ENCODE assay signal across 1 cellular context in the genomic region with DNA sequence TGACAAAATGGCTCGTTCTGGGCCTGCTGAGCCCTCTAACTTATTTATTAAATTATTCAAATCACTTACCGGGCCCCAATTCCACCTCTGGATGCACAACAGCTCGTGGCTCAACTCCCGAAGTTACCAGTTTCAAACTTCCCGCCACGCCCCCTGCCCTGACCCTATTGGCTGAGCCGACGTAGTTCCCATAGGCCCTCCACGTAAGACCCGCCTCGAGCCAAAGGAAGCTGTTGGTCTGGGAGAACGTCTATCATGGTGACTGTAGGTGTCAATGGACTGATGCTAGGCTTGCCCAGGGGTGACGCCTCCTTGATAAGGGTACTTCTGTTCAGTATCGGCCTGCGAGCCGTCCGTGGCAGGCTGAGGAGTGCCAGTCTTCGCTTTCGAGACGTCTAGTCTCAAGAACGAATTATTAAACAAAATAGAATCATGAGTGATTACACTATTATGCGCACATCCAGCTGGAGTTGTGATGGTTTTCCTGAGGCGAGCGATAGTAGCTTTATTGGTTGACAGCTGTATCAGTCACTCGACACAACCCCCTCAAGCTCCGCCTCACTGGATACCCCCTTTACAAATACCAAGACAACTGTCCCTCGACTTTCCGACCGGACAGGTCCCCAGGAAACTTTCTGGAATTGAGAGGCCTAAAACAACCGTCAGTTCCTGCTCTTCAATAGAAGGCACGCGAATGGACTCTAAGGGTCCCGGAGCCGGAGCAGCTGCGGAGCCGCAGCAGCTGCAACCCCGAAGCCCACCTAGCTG.
A peak's percentile ranks its signal among the peaks of the same experiment; 100 is the strongest.
TF ChIP-seq lines count a peak whose summit lies in the region.

A gene (minus strand): TSS at position 134 of the 768 bp plus-strand sequence. CDS start 334 bp downstream, outside the sequence.

TF ChIP-seq in HepG2, 621 proteins besides CTCF, POLR2A, EP300 and RAD21 (continued from another document and continues in another):
- peak; percentile 10 for TF ChIP-seq CBX1 (IDR thresholded peaks at IDR 0.05; ENCODE audit: low read depth)
- TF ChIP-seq, protein P1, sequence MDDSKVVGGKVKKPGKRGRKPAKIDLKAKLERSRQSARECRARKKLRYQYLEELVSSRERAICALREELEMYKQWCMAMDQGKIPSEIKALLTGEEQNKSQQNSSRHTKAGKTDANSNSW (CRISPR knock-in tag; IDR thresholded peaks at IDR 0.05; ENCODE audit: borderline replicate concordance), result no peak
- TF ChIP-seq, protein P2, sequence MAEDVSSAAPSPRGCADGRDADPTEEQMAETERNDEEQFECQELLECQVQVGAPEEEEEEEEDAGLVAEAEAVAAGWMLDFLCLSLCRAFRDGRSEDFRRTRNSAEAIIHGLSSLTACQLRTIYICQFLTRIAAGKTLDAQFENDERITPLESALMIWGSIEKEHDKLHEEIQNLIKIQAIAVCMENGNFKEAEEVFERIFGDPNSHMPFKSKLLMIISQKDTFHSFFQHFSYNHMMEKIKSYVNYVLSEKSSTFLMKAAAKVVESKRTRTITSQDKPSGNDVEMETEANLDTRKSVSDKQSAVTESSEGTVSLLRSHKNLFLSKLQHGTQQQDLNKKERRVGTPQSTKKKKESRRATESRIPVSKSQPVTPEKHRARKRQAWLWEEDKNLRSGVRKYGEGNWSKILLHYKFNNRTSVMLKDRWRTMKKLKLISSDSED (CRISPR knock-in tag; IDR thresholded peaks at IDR 0.05), result no peak
- peak; percentile 17; the same call in 1 of the 2 replicates for TF ChIP-seq RXRB (CRISPR knock-in tag; IDR thresholded peaks at IDR 0.05; ENCODE audit: borderline replicate concordance)
- TF ChIP-seq, protein P3, sequence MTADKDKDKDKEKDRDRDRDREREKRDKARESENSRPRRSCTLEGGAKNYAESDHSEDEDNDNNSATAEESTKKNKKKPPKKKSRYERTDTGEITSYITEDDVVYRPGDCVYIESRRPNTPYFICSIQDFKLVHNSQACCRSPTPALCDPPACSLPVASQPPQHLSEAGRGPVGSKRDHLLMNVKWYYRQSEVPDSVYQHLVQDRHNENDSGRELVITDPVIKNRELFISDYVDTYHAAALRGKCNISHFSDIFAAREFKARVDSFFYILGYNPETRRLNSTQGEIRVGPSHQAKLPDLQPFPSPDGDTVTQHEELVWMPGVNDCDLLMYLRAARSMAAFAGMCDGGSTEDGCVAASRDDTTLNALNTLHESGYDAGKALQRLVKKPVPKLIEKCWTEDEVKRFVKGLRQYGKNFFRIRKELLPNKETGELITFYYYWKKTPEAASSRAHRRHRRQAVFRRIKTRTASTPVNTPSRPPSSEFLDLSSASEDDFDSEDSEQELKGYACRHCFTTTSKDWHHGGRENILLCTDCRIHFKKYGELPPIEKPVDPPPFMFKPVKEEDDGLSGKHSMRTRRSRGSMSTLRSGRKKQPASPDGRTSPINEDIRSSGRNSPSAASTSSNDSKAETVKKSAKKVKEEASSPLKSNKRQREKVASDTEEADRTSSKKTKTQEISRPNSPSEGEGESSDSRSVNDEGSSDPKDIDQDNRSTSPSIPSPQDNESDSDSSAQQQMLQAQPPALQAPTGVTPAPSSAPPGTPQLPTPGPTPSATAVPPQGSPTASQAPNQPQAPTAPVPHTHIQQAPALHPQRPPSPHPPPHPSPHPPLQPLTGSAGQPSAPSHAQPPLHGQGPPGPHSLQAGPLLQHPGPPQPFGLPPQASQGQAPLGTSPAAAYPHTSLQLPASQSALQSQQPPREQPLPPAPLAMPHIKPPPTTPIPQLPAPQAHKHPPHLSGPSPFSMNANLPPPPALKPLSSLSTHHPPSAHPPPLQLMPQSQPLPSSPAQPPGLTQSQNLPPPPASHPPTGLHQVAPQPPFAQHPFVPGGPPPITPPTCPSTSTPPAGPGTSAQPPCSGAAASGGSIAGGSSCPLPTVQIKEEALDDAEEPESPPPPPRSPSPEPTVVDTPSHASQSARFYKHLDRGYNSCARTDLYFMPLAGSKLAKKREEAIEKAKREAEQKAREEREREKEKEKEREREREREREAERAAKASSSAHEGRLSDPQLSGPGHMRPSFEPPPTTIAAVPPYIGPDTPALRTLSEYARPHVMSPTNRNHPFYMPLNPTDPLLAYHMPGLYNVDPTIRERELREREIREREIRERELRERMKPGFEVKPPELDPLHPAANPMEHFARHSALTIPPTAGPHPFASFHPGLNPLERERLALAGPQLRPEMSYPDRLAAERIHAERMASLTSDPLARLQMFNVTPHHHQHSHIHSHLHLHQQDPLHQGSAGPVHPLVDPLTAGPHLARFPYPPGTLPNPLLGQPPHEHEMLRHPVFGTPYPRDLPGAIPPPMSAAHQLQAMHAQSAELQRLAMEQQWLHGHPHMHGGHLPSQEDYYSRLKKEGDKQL (CRISPR knock-in tag; IDR thresholded peaks at IDR 0.05; ENCODE audit: low read depth), result no peak
- TF ChIP-seq MTF1 (CRISPR knock-in tag; IDR thresholded peaks at IDR 0.05), result no peak
- TF ChIP-seq, protein P4, sequence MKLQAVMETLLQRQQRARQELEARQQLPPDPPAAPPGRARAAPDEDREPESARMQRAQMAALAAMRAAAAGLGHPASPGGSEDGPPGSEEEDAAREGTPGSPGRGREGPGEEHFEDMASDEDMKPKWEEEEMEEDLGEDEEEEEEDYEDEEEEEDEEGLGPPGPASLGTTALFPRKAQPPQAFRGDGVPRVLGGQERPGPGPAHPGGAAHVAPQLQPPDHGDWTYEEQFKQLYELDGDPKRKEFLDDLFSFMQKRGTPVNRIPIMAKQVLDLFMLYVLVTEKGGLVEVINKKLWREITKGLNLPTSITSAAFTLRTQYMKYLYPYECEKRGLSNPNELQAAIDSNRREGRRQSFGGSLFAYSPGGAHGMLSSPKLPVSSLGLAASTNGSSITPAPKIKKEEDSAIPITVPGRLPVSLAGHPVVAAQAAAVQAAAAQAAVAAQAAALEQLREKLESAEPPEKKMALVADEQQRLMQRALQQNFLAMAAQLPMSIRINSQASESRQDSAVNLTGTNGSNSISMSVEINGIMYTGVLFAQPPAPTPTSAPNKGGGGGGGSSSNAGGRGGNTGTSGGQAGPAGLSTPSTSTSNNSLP (IDR thresholded peaks at IDR 0.05; ENCODE audit: low read depth, low read length), result 0 out of 2 replicates have a peak, but pooled peaks have one; percentile 2
- TF ChIP-seq MEIS2 (CRISPR knock-in tag; IDR thresholded peaks at IDR 0.05), result 0 out of 2 replicates have a peak, but pooled peaks have one; percentile 18
- TF ChIP-seq GATAD1 (CRISPR knock-in tag; IDR thresholded peaks at IDR 0.05), result peak; percentile 86
- TF ChIP-seq ATF7 (IDR thresholded peaks at IDR 0.05), result no peak
- TF ChIP-seq ATF7 (CRISPR knock-in tag; IDR thresholded peaks at IDR 0.05), result no peak
- TF ChIP-seq PRPF4 (IDR thresholded peaks at IDR 0.05; ENCODE audit: low read depth, low read length, poor library complexity, severe bottlenecking), result no peak
- TF ChIP-seq ZNF138 (CRISPR knock-in tag; IDR thresholded peaks at IDR 0.05; ENCODE audit: low read depth), result no peak
- TF ChIP-seq ISL2 (CRISPR knock-in tag; IDR thresholded peaks at IDR 0.05), result no peak; the same call in none of the 2 replicates
- peak; percentile 81; the same call in 1 of the 2 replicates for TF ChIP-seq GATA4 (IDR thresholded peaks at IDR 0.05; ENCODE audit: borderline replicate concordance, low read depth)
- TF ChIP-seq, protein P5, sequence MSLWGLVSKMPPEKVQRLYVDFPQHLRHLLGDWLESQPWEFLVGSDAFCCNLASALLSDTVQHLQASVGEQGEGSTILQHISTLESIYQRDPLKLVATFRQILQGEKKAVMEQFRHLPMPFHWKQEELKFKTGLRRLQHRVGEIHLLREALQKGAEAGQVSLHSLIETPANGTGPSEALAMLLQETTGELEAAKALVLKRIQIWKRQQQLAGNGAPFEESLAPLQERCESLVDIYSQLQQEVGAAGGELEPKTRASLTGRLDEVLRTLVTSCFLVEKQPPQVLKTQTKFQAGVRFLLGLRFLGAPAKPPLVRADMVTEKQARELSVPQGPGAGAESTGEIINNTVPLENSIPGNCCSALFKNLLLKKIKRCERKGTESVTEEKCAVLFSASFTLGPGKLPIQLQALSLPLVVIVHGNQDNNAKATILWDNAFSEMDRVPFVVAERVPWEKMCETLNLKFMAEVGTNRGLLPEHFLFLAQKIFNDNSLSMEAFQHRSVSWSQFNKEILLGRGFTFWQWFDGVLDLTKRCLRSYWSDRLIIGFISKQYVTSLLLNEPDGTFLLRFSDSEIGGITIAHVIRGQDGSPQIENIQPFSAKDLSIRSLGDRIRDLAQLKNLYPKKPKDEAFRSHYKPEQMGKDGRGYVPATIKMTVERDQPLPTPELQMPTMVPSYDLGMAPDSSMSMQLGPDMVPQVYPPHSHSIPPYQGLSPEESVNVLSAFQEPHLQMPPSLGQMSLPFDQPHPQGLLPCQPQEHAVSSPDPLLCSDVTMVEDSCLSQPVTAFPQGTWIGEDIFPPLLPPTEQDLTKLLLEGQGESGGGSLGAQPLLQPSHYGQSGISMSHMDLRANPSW (CRISPR knock-in tag; IDR thresholded peaks at IDR 0.05; ENCODE audit: borderline replicate concordance), result no peak
- 0 out of 2 replicates have a peak, but pooled peaks have one; percentile 16 for TF ChIP-seq ZZZ3 (CRISPR knock-in tag; IDR thresholded peaks at IDR 0.05; ENCODE audit: borderline replicate concordance)
- peak; percentile 94 for TF ChIP-seq SP2 (CRISPR knock-in tag; IDR thresholded peaks at IDR 0.05)
- TF ChIP-seq, protein P6, sequence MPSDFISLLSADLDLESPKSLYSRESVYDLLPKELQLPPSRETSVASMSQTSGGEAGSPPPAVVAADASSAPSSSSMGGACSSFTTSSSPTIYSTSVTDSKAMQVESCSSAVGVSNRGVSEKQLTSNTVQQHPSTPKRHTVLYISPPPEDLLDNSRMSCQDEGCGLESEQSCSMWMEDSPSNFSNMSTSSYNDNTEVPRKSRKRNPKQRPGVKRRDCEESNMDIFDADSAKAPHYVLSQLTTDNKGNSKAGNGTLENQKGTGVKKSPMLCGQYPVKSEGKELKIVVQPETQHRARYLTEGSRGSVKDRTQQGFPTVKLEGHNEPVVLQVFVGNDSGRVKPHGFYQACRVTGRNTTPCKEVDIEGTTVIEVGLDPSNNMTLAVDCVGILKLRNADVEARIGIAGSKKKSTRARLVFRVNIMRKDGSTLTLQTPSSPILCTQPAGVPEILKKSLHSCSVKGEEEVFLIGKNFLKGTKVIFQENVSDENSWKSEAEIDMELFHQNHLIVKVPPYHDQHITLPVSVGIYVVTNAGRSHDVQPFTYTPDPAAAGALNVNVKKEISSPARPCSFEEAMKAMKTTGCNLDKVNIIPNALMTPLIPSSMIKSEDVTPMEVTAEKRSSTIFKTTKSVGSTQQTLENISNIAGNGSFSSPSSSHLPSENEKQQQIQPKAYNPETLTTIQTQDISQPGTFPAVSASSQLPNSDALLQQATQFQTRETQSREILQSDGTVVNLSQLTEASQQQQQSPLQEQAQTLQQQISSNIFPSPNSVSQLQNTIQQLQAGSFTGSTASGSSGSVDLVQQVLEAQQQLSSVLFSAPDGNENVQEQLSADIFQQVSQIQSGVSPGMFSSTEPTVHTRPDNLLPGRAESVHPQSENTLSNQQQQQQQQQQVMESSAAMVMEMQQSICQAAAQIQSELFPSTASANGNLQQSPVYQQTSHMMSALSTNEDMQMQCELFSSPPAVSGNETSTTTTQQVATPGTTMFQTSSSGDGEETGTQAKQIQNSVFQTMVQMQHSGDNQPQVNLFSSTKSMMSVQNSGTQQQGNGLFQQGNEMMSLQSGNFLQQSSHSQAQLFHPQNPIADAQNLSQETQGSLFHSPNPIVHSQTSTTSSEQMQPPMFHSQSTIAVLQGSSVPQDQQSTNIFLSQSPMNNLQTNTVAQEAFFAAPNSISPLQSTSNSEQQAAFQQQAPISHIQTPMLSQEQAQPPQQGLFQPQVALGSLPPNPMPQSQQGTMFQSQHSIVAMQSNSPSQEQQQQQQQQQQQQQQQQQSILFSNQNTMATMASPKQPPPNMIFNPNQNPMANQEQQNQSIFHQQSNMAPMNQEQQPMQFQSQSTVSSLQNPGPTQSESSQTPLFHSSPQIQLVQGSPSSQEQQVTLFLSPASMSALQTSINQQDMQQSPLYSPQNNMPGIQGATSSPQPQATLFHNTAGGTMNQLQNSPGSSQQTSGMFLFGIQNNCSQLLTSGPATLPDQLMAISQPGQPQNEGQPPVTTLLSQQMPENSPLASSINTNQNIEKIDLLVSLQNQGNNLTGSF (CRISPR knock-in tag; IDR thresholded peaks at IDR 0.05), result no peak
- TF ChIP-seq TAF1 (CRISPR knock-in tag; IDR thresholded peaks at IDR 0.05), result 0 out of 2 replicates have a peak, but pooled peaks have one; percentile 14
- TF ChIP-seq HNF4G (IDR thresholded peaks at IDR 0.05; ENCODE audit: borderline replicate concordance, low read depth, low read length), result 0 out of 2 replicates have a peak, but pooled peaks have one; percentile 9
- TF ChIP-seq HNF4G (CRISPR knock-in tag; IDR thresholded peaks at IDR 0.05; ENCODE audit: borderline replicate concordance, low read depth), result no peak
- TF ChIP-seq, protein P7, sequence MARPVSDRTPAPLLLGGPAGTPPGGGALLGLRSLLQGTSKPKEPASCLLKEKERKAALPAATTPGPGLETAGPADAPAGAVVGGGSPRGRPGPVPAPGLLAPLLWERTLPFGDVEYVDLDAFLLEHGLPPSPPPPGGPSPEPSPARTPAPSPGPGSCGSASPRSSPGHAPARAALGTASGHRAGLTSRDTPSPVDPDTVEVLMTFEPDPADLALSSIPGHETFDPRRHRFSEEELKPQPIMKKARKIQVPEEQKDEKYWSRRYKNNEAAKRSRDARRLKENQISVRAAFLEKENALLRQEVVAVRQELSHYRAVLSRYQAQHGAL (CRISPR knock-in tag; IDR thresholded peaks at IDR 0.05; ENCODE audit: not compliant biosample characterization), result no peak
- TF ChIP-seq ZNF724P (CRISPR knock-in tag; IDR thresholded peaks at IDR 0.05; ENCODE audit: borderline replicate concordance), result peak; percentile 78
- 0 out of 2 replicates have a peak, but pooled peaks have one; percentile 43 for TF ChIP-seq MTA1 (CRISPR knock-in tag; IDR thresholded peaks at IDR 0.05; ENCODE audit: borderline replicate concordance)
- TF ChIP-seq MED8 (CRISPR knock-in tag; IDR thresholded peaks at IDR 0.05; ENCODE audit: insufficient replicate concordance), result no peak
